26 cellular contexts compared by ENCODE assay signal in genomic region chr1:114134518-114134917, GRCh38. TPM values are rescaled to one million over a fixed set of nuclear protein-coding genes. Genes with fewer than 3 reads are reported as not detected.
DNase-seq lines count a peak whose midpoint lies in the region; ATAC-seq, FAIRE-seq and TF ChIP-seq lines count a peak whose summit lies in the region.
"Had no signal": no experiment of that assay in that cellular context is flagged by ENCODE, and none has a peak within 500 bp of the region (broad histone marks: within the 10 kb centered on the region; RNA-seq: fewer than 3 reads in every experiment).

No MANE protein-coding gene starts in this region.

- H4K20me1 ChIP-seq in HepG2 (ENCODE audit: insufficient read depth, low read length): no peaks in the 10 kb centered on the region
- H4K20me1 ChIP-seq: BLaER1 treated with 17β-estradiol and CSF1 and Interleukin-3, amounts not matched to agents 10 nM and 100 nM had no signal

- no peaks in the 10 kb centered on the region for H3K79me2 ChIP-seq in HepG2 (ENCODE audit: insufficient read depth, low read length)

- in situ Hi-C loops in HepG2 (cut with HindIII; ENCODE audit: extremely low pct_ligation_motif_present, low pct_unique_long_range_greater_than_20kb): no loop called here

- H3K4me1 ChIP-seq in HepG2 (ENCODE audit: insufficient read depth, low read length) (peaks cover 6% of the 10 kb centered on the region; the same call in 1 of the 2 replicates), small intestine (ENCODE audit: control insufficient read depth in 2 of 2, insufficient read depth in 1 of 2, low read depth in 1 of 2, low read length in 1 of 2) (no peaks in the 10 kb centered on the region)
- H3K4me1 ChIP-seq: A549, Peyer's patch had no signal

- no peak for TF ChIP-seq POLR2A in HepG2 (IDR thresholded peaks at IDR 0.05; ENCODE audit: insufficient read depth in 1 of 2, low read depth in 2 of 2, low read length in 2 of 2)

- no peak for TF ChIP-seq CTCF in HFFc6 (IDR thresholded peaks at IDR 0.05)
- no peak for TF ChIP-seq CTCF in WTC11 (IDR thresholded peaks at IDR 0.05)
- TF ChIP-seq CTCF in HepG2 (CRISPR knock-in tag; IDR thresholded peaks at IDR 0.05): no peak

- no TSS peak for BruUV-seq in HepG2 (replicated peaks; lab: Mats Ljungman, UMichigan)

- H3K4me1 Mint-ChIP-seq in HFFc6 (ENCODE audit: low read depth) (peaks cover 19% of the 10 kb centered on the region), WTC11 (peaks cover 41% of the 10 kb centered on the region)

- no peak overlapping the region for H3K4me2 ChIP-seq in HepG2 (ENCODE audit: low read depth, low read length)
- H3K4me2 ChIP-seq: A549; BLaER1 treated with 17β-estradiol and CSF1 and Interleukin-3, amounts not matched to agents 10 nM and 100 nM had no signal

- H3K27me3 ChIP-seq in HepG2 (ENCODE audit: control insufficient read depth in 1 of 2, insufficient read depth in 2 of 2, low read length in 2 of 2) (peaks cover 0 to 10% of the 10 kb centered on the region in 2 experiments; a peak in 4 of 5 replicates), small intestine (ENCODE audit: control insufficient read depth in 2 of 2, insufficient read depth in 2 of 2, low read length in 2 of 2) (no peaks in the 10 kb centered on the region)
- H3K27me3 ChIP-seq: BLaER1 treated with 17β-estradiol and CSF1 and Interleukin-3, amounts not matched to agents 10 nM and 100 nM; Peyer's patch had no signal

- ATAC-seq in WTC11 (no peak), HepG2 (peak; percentile 71), GM21360 (IDR thresholded peaks at IDR 0.05; ENCODE audit: unreplicated experiment) (no peak)
- ATAC-seq: A549; CD8-positive, alpha-beta T cell; SK-N-SH treated with all-trans-retinoic acid at 6 μM for 48 hours had no signal

- H3K4me3 Mint-ChIP-seq in HFFc6 (no peak overlapping the region), WTC11 (no peak overlapping the region)
- H3K4me3 Mint-ChIP-seq: CD8-positive, alpha-beta T cell had no signal

- H3K9me3 ChIP-seq in HepG2 (ENCODE audit: low read length): no peaks in the 10 kb centered on the region
- no peaks in the 10 kb centered on the region for H3K9me3 ChIP-seq in small intestine (ENCODE audit: control insufficient read depth, low read depth)
- H3K9me3 ChIP-seq: A549; BLaER1 treated with 17β-estradiol and CSF1 and Interleukin-3, amounts not matched to agents 10 nM and 100 nM; Peyer's patch had no signal

- WGBS in HepG2 (ENCODE audit: low lambda C conversion rate): 0% methylated on average over 3 of the region's 4 CpGs
- 12 to 65% (median 35%) methylated on average over 4 of the region's 4 CpGs for WGBS in small intestine, 3 donors

- H3K27ac Mint-ChIP-seq in HFFc6: no peak overlapping the region
- H3K27ac Mint-ChIP-seq in WTC11: peak overlapping the region; percentile 29; the same call in 1 of the 2 replicates
- H3K27ac Mint-ChIP-seq: CD8-positive, alpha-beta T cell had no signal

- DNase-seq in HFFc6 (peak; percentile 24), WTC11 (ENCODE audit: low spot score) (no peak), HepG2 (ENCODE audit: low spot score) (peak; percentile 23), small intestine (peak; percentile 56), DMS79 (lab: John Stamatoyannopoulos, UW) (no peak), RPMI8226 (no peak)
- DNase-seq: AML-193; Calu3; CD8-positive, alpha-beta T cell; DND-41; H7; KBM-7; MV-4-11; NCI-H1105; NCI-H2029; NCI-H226; NCI-H69; Peyer's patch had no signal

- no peak overlapping the region for H2AFZ ChIP-seq in HepG2 (ENCODE audit: low read length)

- CTCF ChIA-PET in WTC11 (lab: Charles Lee): interaction anchor here (1.3 to 1.6 kb wide), 2 partner anchors 11 to 148 kb away, joined by 4 read pairs; no protein-coding TSS in a partner anchor
- CTCF ChIA-PET in HepG2 (lab: Yijun Ruan, JAX; ENCODE audit: low intra/inter-chr PET ratio, low total read pairs): no interaction called here

- no peak overlapping the region for H3K4me3 ChIP-seq in HepG2 (replicated peaks in 1 of 3; ENCODE audit: insufficient read depth in 1 of 3, low read depth in 2 of 3, low read length in 3 of 3)
- H3K4me3 ChIP-seq in small intestine (ENCODE audit: low read depth in 1 of 2, low read length in 2 of 2): no peak overlapping the region
- H3K4me3 ChIP-seq: A549; BLaER1 treated with 17β-estradiol and CSF1 and Interleukin-3, amounts not matched to agents 10 nM and 100 nM; Peyer's patch had no signal

- no peak overlapping the region for H3K9ac ChIP-seq in HepG2 (ENCODE audit: insufficient read depth, low read depth, low read length)
- H3K9ac ChIP-seq: BLaER1 treated with 17β-estradiol and CSF1 and Interleukin-3, amounts not matched to agents 10 nM and 100 nM had no signal

- POLR2A ChIA-PET in WTC11 (lab: Charles Lee): interaction anchor here (0.6 kb wide), 1 partner anchor 186 kb away, joined by 3 read pairs; no protein-coding TSS in a partner anchor
- POLR2A ChIA-PET in HepG2 (lab: Yijun Ruan, JAX): no interaction called here

- H3K9me3 Mint-ChIP-seq in HFFc6 (no peaks in the 10 kb centered on the region), WTC11 (no peaks in the 10 kb centered on the region)
- H3K9me3 Mint-ChIP-seq: CD8-positive, alpha-beta T cell had no signal

- TF ChIP-seq EP300 in HepG2 (IDR thresholded peaks at IDR 0.05; ENCODE audit: low read depth in 2 of 2, low read length in 2 of 2) (no peak), HepG2 (CRISPR knock-in tag; IDR thresholded peaks at IDR 0.05; ENCODE audit: borderline replicate concordance) (no peak)

- FAIRE-seq in HepG2 (lab: Jason Lieb, UNC) (no peak), small intestine (lab: Jason Lieb, UNC) (no peak)
- FAIRE-seq: A549, GM19239, HTR-8/SVneo had no signal

- H3K36me3 ChIP-seq in HepG2 (replicated peaks in 1 of 2; ENCODE audit: control insufficient read depth in 1 of 2, insufficient read depth in 2 of 2, low read length in 2 of 2): no peaks in the 10 kb centered on the region
- H3K36me3 ChIP-seq in small intestine (ENCODE audit: control insufficient read depth in 2 of 2, insufficient read depth in 2 of 2, low read length in 2 of 2): no peaks in the 10 kb centered on the region
- H3K36me3 ChIP-seq: BLaER1 treated with 17β-estradiol and CSF1 and Interleukin-3, amounts not matched to agents 10 nM and 100 nM; Peyer's patch had no signal

- H3K36me3 Mint-ChIP-seq in HFFc6 (ENCODE audit: low read depth): no peaks in the 10 kb centered on the region
- H3K36me3 Mint-ChIP-seq in WTC11: peaks cover 95% of the 10 kb centered on the region
- H3K36me3 Mint-ChIP-seq: CD8-positive, alpha-beta T cell had no signal

- no peak for TF ChIP-seq RAD21 in HepG2 (CRISPR knock-in tag; IDR thresholded peaks at IDR 0.05)

- intact Hi-C loops in HepG2 (cut with micrococcal nuclease; ENCODE audit: unreplicated experiment): no loop called here

- H3K27ac ChIP-seq in HepG2 (ENCODE audit: extremely low read length, insufficient read depth, low read length): no peak overlapping the region
- no peak overlapping the region for H3K27ac ChIP-seq in small intestine (ENCODE audit: low read depth in 1 of 2, low read length in 1 of 2)
- H3K27ac ChIP-seq: A549; BLaER1 treated with 17β-estradiol and CSF1 and Interleukin-3, amounts not matched to agents 10 nM and 100 nM; Peyer's patch had no signal

- H3K27me3 Mint-ChIP-seq in HFFc6 (ENCODE audit: insufficient read depth) (peaks cover 26% of the 10 kb centered on the region), WTC11 (ENCODE audit: low read depth) (no peaks in the 10 kb centered on the region)

TF ChIP-seq in WTC11, 78 proteins besides CTCF, POLR2A, EP300 and RAD21 (continues in another document):
- TF ChIP-seq ESRRA (CRISPR knock-in tag; IDR thresholded peaks at IDR 0.05; ENCODE audit: borderline replicate concordance): no peak
- TF ChIP-seq SOX15 (CRISPR knock-in tag; IDR thresholded peaks at IDR 0.05): no peak
- TF ChIP-seq RELA (CRISPR knock-in tag; IDR thresholded peaks at IDR 0.05; ENCODE audit: borderline replicate concordance): no peak
- TF ChIP-seq CBFB (CRISPR knock-in tag; IDR thresholded peaks at IDR 0.05; ENCODE audit: low read depth): no peak
- TF ChIP-seq NR2C2 (CRISPR knock-in tag; IDR thresholded peaks at IDR 0.05): no peak
- no peak for TF ChIP-seq JUN (CRISPR knock-in tag; IDR thresholded peaks at IDR 0.05)

TF ChIP-seq in HepG2, 621 proteins besides CTCF, POLR2A, EP300 and RAD21 (continues in another document):
- peak; percentile 63 for TF ChIP-seq HNF4A (CRISPR knock-in tag; IDR thresholded peaks at IDR 0.05)
- TF ChIP-seq GATA4 (IDR thresholded peaks at IDR 0.05; ENCODE audit: borderline replicate concordance, low read depth): no peak
- TF ChIP-seq ZNF720 (CRISPR knock-in tag; IDR thresholded peaks at IDR 0.05): no peak
- TF ChIP-seq ZNF782 (CRISPR knock-in tag; IDR thresholded peaks at IDR 0.05; ENCODE audit: borderline replicate concordance): no peak

RNA-seq across cellular contexts. Expression of gene SYT6, which starts 19.2 kb away (rescaled TPM):
- total RNA-seq in HFFc6 (2021; fragmentation: NEBNext Ultra II Directional; extraction: Animal tissue kit (Norgen Biotek cat#: 25700)): not detected
- total RNA-seq in WTC11 (2021) (54.2 to 58.2 TPM (median 55.9 TPM) in 3 replicates), HepG2 (2016; rRNA removed; fragmentation: Illumina TruSeq; extraction: Trizol) (not detected in 2 replicates)
- not detected in 2 replicates for total RNA-seq in HepG2 (2016; cell fraction: cytosol; rRNA removed; fragmentation: Illumina TruSeq; extraction: Trizol; ENCODE audit: low read depth)
- total RNA-seq in HepG2 (2016; cell fraction: insoluble cytoplasmic fraction; rRNA removed; fragmentation: Illumina TruSeq; extraction: Trizol): not detected in 2 replicates
- total RNA-seq in HepG2 (2016; cell fraction: membrane; rRNA removed; fragmentation: Illumina TruSeq; extraction: Trizol): not detected in 2 replicates
- total RNA-seq in HepG2 (2016; cell fraction: nucleus; rRNA removed; fragmentation: Illumina TruSeq; extraction: Trizol): not detected in 2 replicates
- polyA plus RNA-seq in HepG2 (2011; rRNA removed) (not detected in 2 replicates), small intestine (under 1 TPM in 2 of 3 donors, not detected in 1; 0.18 to 0.54 TPM)
- polyA plus RNA-seq in HepG2 (2011; cell fraction: cytosol; rRNA removed): not detected in 2 replicates
- polyA plus RNA-seq in HepG2 (2011; cell fraction: nucleus; rRNA removed): not detected in 2 replicates
- polyA plus RNA-seq in HepG2 (2012): not detected in 2 replicates
- polyA plus RNA-seq in HepG2 (2016; cell fraction: cytosol; fragmentation: Illumina TruSeq; extraction: Trizol; ENCODE audit: low read depth): not detected in 2 replicates
- not detected in 2 replicates for polyA plus RNA-seq in HepG2 (2016; cell fraction: insoluble cytoplasmic fraction; fragmentation: Illumina TruSeq; extraction: Trizol; ENCODE audit: low read depth)
- not detected in 2 replicates for polyA plus RNA-seq in HepG2 (2016; cell fraction: membrane; fragmentation: Illumina TruSeq; extraction: Trizol; ENCODE audit: low read depth)
- not detected in 2 replicates for polyA plus RNA-seq in HepG2 (2016; cell fraction: nucleus; fragmentation: Illumina TruSeq; extraction: Trizol; ENCODE audit: insufficient read depth, low read depth)
- polyA minus RNA-seq in HepG2 (2011; rRNA and poly(A)+ RNA removed; ENCODE audit: low replicate concordance): not detected in 2 replicates
- polyA minus RNA-seq in HepG2 (2011; cell fraction: cytosol; rRNA and poly(A)+ RNA removed): not detected in 2 replicates
- not detected in 2 replicates for polyA minus RNA-seq in HepG2 (2011; cell fraction: nucleus; rRNA and poly(A)+ RNA removed)
- total RNA-seq: Calu3; CD8-positive, alpha-beta T cell; MCF 10A; OCI-LY7; Peyer's patch had no signal

Comparison
In these comparisons a context has a peak if more than half of its experiments do, and no peak if none do; other contexts are left out.
1. DNase-seq: peak in HFFc6 (single experiment), HepG2 (single experiment) and small intestine (single experiment); none in WTC11 (single experiment), DMS79 (single experiment) and RPMI8226 (single experiment).
2. RNA of gene SYT6, which starts 19.2 kb away (total RNA-seq): 54.2 to 58.2 TPM in WTC11; not detected in HFFc6 and not detected in HepG2; every median in the first group is over 10 times any median in the second.